Comparison of ENCODE assay signal across 16 cellular contexts in the genomic region with DNA sequence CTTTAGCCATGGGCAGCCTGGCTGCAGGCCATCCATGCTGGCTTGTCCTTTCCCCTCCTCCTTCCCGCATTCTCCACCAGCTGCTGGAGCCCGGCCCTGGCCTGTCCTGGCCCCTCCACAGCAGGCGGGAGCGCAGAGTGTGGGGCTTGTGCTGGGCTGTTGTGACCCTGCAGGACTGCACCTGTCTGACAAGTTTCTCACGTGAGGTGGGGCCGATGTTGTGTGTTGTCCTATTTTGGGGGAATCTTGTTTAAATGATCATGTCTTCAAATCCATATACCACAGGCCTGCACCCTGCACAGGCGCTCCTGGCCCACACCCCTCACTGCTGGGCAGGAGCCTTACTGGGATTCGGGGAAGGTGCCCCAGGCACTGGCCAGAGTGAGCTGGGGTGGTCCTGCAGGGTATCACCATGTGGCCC. TPM values are rescaled to one million over a fixed set of nuclear protein-coding genes. Genes with fewer than 3 reads are reported as not detected.
DNase-seq lines count a peak whose midpoint lies in the region; ATAC-seq and TF ChIP-seq lines count a peak whose summit lies in the region.
"Had no signal": no experiment of that assay in that cellular context is flagged by ENCODE, and none has a peak within 500 bp of the region (broad histone marks: within the 10 kb centered on the region; RNA-seq: fewer than 3 reads in every experiment).

No MANE protein-coding gene starts in this region.

- H3K27ac ChIP-seq in coronary artery, result peak overlapping the region in 1 of 2 donors; percentile 37
- H3K27ac ChIP-seq: parathyroid adenoma had no signal

- no peak overlapping the region for H3K4me3 Mint-ChIP-seq in activated CD8-positive, alpha-beta memory T cell treated with anti-CD3 and anti-CD28 coated beads, Interleukin-2, amount 10 ng/mL, durations not matched to agents 7 days and 5 days
- H3K4me3 Mint-ChIP-seq in T-cell, result peak overlapping the region in 1 of 3 donors; percentile 72
- no peak overlapping the region for H3K4me3 Mint-ChIP-seq in stimulated activated memory B cell treated with anti-CD40 and anti-IgM and Interleukin-4, amounts not matched to agents 10 μg/mL and 1 μg/mL and 100 μg/mL, for 72 hours
- H3K4me3 Mint-ChIP-seq: activated B cell treated with CpG ODN at 0.5 μM for 24 hours had no signal

- in situ Hi-C loops in G401 (cut with HindIII; ENCODE audit: low sequenced_read_pairs), result no loop called here

- H3K36me3 Mint-ChIP-seq in activated CD8-positive, alpha-beta memory T cell treated with anti-CD3 and anti-CD28 coated beads, Interleukin-2, amount 10 ng/mL, durations not matched to agents 7 days and 5 days, result peaks cover 12% of the 10 kb centered on the region
- peaks cover 18% of the 10 kb centered on the region for H3K36me3 Mint-ChIP-seq in T-cell
- H3K36me3 Mint-ChIP-seq in stimulated activated memory B cell treated with anti-CD40 and anti-IgM and Interleukin-4, amounts not matched to agents 10 μg/mL and 1 μg/mL and 100 μg/mL, for 72 hours, result peaks cover 28% of the 10 kb centered on the region

- peak overlapping the region; percentile 43 for H3K27ac Mint-ChIP-seq in activated CD8-positive, alpha-beta memory T cell treated with anti-CD3 and anti-CD28 coated beads, Interleukin-2, amount 10 ng/mL, durations not matched to agents 7 days and 5 days
- peak overlapping the region; percentile 99 to 100 for H3K27ac Mint-ChIP-seq in T-cell
- H3K27ac Mint-ChIP-seq in stimulated activated memory B cell treated with anti-CD40 and anti-IgM and Interleukin-4, amounts not matched to agents 10 μg/mL and 1 μg/mL and 100 μg/mL, for 72 hours, result peak overlapping the region; percentile 86

- ATAC-seq in activated CD8-positive, alpha-beta memory T cell treated with anti-CD3 and anti-CD28 coated beads, Interleukin-2, amount 10 ng/mL, durations not matched to agents 7 days and 5 days, result no peak
- ATAC-seq in T-cell (replicated peaks in 1 of 4), result no peak
- peak; percentile 6 for ATAC-seq in esophagus mucosa
- no peak for ATAC-seq in stimulated activated memory B cell treated with anti-CD40 and anti-IgM and Interleukin-4, amounts not matched to agents 10 μg/mL and 1 μg/mL and 100 μg/mL, for 72 hours
- ATAC-seq: left colon had no signal

- no peak for TF ChIP-seq CTCF in coronary artery (IDR thresholded peaks at IDR 0.05)

- no peak for DNase-seq in activated CD8-positive, alpha-beta memory T cell treated with anti-CD3 and anti-CD28 coated beads, Interleukin-2, amount 10 ng/mL, durations not matched to agents 7 days and 5 days
- no peak for DNase-seq in activated CD8-positive, alpha-beta memory T cell treated with anti-CD3 and anti-CD28 coated beads for 24 hours
- DNase-seq in T-cell (no peak), coronary artery (ENCODE audit: low spot score) (no peak), NCI-H2081 treated with DMSO at 0.1 percent for 48 hours (lab: John Stamatoyannopoulos, UW) (no peak), G401 (ENCODE audit: low spot score) (no peak)
- DNase-seq: activated B cell treated with CpG ODN at 0.5 μM for 24 hours; central memory CD4-positive, alpha-beta T cell; foreskin fibroblast; Kasumi-1; left colon; NCI-H1417 treated with DMSO at 0.1 percent for 48 hours; NCI-H345 had no signal

- peaks cover 47% of the 10 kb centered on the region for H3K4me1 Mint-ChIP-seq in activated CD8-positive, alpha-beta memory T cell treated with anti-CD3 and anti-CD28 coated beads, Interleukin-2, amount 10 ng/mL, durations not matched to agents 7 days and 5 days
- H3K4me1 Mint-ChIP-seq in T-cell, result peaks cover 43 to 54% (median 52%) of the 10 kb centered on the region in 3 donors
- peaks cover 56% of the 10 kb centered on the region for H3K4me1 Mint-ChIP-seq in stimulated activated memory B cell treated with anti-CD40 and anti-IgM and Interleukin-4, amounts not matched to agents 10 μg/mL and 1 μg/mL and 100 μg/mL, for 72 hours

- H3K4me3 ChIP-seq in coronary artery, result no peak overlapping the region

- no peaks in the 10 kb centered on the region for H3K27me3 Mint-ChIP-seq in activated CD8-positive, alpha-beta memory T cell treated with anti-CD3 and anti-CD28 coated beads, Interleukin-2, amount 10 ng/mL, durations not matched to agents 7 days and 5 days
- no peaks in the 10 kb centered on the region for H3K27me3 Mint-ChIP-seq in T-cell
- no peaks in the 10 kb centered on the region for H3K27me3 Mint-ChIP-seq in stimulated activated memory B cell treated with anti-CD40 and anti-IgM and Interleukin-4, amounts not matched to agents 10 μg/mL and 1 μg/mL and 100 μg/mL, for 72 hours
- H3K27me3 Mint-ChIP-seq: activated B cell treated with CpG ODN at 0.5 μM for 24 hours had no signal

- no peaks in the 10 kb centered on the region for H3K9me3 Mint-ChIP-seq in activated CD8-positive, alpha-beta memory T cell treated with anti-CD3 and anti-CD28 coated beads, Interleukin-2, amount 10 ng/mL, durations not matched to agents 7 days and 5 days (ENCODE audit: low read depth)
- H3K9me3 Mint-ChIP-seq in T-cell, result no peaks in the 10 kb centered on the region
- no peaks in the 10 kb centered on the region for H3K9me3 Mint-ChIP-seq in stimulated activated memory B cell treated with anti-CD40 and anti-IgM and Interleukin-4, amounts not matched to agents 10 μg/mL and 1 μg/mL and 100 μg/mL, for 72 hours
- H3K9me3 Mint-ChIP-seq: activated B cell treated with CpG ODN at 0.5 μM for 24 hours had no signal

- CTCF ChIA-PET in activated CD8-positive, alpha-beta memory T cell treated with anti-CD3 and anti-CD28 coated beads, Interleukin-2, amount 10 ng/mL, durations not matched to agents 7 days and 5 days (lab: Charles Lee), result interaction anchor here (3.2 to 4.3 kb wide), 2 partner anchors 10 to 34 kb away, joined by 20 to 30 read pairs; no protein-coding TSS in a partner anchor
- CTCF ChIA-PET in T-cell (lab: Charles Lee), result interaction anchor here in 1 of 2 donors (2.2 kb wide), 1 partner anchor 11 kb away, joined by 7 read pairs; no protein-coding TSS in a partner anchor

- POLR2A ChIA-PET in T-cell (lab: Charles Lee), result no interaction called here

RNA-seq across cellular contexts. Expression of a gene that starts 30.4 kb away (rescaled TPM):
- 10 to 100 TPM; 32.6 to 44.9 TPM for total RNA-seq in activated CD8-positive, alpha-beta memory T cell treated with anti-CD3 and anti-CD28 coated beads, Interleukin-2, amount 10 ng/mL, durations not matched to agents 7 days and 5 days
- 10 to 100 TPM; 38.3 to 67.8 (median 57.7) TPM for total RNA-seq in T-cell
- total RNA-seq in esophagus mucosa, result 21.4 TPM
- 11.1 and 14.1 TPM in 2 replicates for total RNA-seq in G401 (2014; rRNA removed; shearing (Covaris generic))

RNA-seq across cellular contexts. Expression of a gene that starts 54.8 kb away (rescaled TPM):
- total RNA-seq in activated CD8-positive, alpha-beta memory T cell treated with anti-CD3 and anti-CD28 coated beads, Interleukin-2, amount 10 ng/mL, durations not matched to agents 7 days and 5 days, result 10 to 100 TPM; 53.3 to 59.7 TPM
- total RNA-seq in T-cell (100 to 1,000 TPM in 3 of 5 donors, 10 to 100 TPM in 2; 77.4 to 155 (median 125) TPM), esophagus mucosa (21.9 TPM)
- 50.3 and 70.0 TPM in 2 replicates for total RNA-seq in G401 (2014; rRNA removed; shearing (Covaris generic))

Comparison
In these comparisons a context has a peak if more than half of its experiments do, and no peak if none do; other contexts are left out.
1. H3K27ac Mint-ChIP-seq: peak in every context shown above with its lines; median percentile 100 in T-cell; 86 in stimulated activated memory B cell treated with anti-CD40 and anti-IgM and Interleukin-4, amounts not matched to agents 10 μg/mL and 1 μg/mL and 100 μg/mL, for 72 hours; 43 in activated CD8-positive, alpha-beta memory T cell treated with anti-CD3 and anti-CD28 coated beads, Interleukin-2, amount 10 ng/mL, durations not matched to agents 7 days and 5 days.